8 cellular contexts compared by ENCODE assay signal in the genomic region with DNA sequence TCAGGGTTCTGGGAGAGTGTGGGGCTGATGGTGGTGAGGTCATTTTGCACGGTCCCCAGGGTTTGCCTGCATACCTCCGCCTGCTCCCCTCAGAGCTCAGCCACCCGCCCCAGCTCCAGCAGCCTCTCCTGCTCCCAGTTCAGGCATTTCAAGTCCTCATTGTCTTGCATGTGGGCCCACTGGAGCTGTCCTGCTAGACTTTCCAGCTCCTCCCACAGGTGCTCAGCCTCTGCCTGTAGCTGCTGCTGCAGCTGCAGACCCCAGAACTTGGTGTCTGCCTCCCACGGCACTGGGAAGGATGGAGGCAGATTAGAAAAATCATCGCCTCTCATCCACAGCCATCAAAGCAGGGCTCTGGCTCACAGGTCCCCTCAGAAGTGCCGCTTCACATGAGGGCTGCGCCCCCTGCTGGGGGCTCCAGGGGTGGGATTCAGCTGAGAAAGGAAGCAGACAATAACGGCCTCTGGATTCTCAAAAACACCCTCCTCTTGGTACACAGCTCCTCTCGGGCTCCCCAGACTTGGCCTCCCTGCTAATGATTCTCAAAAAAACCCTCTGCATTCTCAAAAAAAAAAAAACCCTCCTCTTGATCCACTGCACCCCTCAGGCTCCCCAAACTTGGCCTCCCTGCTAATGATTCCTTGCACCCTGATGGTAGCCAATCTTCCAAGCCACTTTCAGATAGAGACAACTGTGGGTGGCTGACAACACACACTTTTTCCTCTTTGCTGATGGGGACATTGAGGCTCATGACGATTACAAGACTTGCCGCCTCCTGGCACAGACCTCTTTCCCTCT.
DNase-seq lines count a peak whose midpoint lies in the region; ATAC-seq lines count a peak whose summit lies in the region.

No MANE protein-coding gene starts in this region.

- ATAC-seq in HG03432 (IDR thresholded peaks at IDR 0.05; ENCODE audit: unreplicated experiment), result no peak
- no peak for ATAC-seq in GM18909 (IDR thresholded peaks at IDR 0.05; ENCODE audit: poor library complexity, unreplicated experiment)

- DNase-seq in DMS153 (lab: John Stamatoyannopoulos, UW) (peak; percentile 48), HuH-7 (ENCODE audit: low spot score) (peak; percentile 75), SW480 (ENCODE audit: low spot score) (peak; percentile 25), amniotic stem cell (lab: John Stamatoyannopoulos, UW) (peak; percentile 14), iPS-NIHi11 (ENCODE audit: low spot score) (peak; percentile 81)
- peak; percentile 11 to 51 for DNase-seq in stimulated activated CD4-positive, alpha-beta T cell treated with anti-CD3 and anti-CD28 coated beads, Interleukin-1b, Interleukin-23, amount 100 ng/mL, for 1 hour (ENCODE audit: low read depth in 2 of 2)

Comparison
In these comparisons a context has a peak if more than half of its experiments do, and no peak if none do; other contexts are left out.
1. DNase-seq: peak in every context shown above with its lines; median percentile 81 in iPS-NIHi11; 75 in HuH-7; 48 in DMS153; 31 in stimulated activated CD4-positive, alpha-beta T cell treated with anti-CD3 and anti-CD28 coated beads, Interleukin-1b, Interleukin-23, amount 100 ng/mL, for 1 hour; 25 in SW480; 14 in amniotic stem cell.